10 cellular contexts compared by ENCODE assay signal in the genomic region with DNA sequence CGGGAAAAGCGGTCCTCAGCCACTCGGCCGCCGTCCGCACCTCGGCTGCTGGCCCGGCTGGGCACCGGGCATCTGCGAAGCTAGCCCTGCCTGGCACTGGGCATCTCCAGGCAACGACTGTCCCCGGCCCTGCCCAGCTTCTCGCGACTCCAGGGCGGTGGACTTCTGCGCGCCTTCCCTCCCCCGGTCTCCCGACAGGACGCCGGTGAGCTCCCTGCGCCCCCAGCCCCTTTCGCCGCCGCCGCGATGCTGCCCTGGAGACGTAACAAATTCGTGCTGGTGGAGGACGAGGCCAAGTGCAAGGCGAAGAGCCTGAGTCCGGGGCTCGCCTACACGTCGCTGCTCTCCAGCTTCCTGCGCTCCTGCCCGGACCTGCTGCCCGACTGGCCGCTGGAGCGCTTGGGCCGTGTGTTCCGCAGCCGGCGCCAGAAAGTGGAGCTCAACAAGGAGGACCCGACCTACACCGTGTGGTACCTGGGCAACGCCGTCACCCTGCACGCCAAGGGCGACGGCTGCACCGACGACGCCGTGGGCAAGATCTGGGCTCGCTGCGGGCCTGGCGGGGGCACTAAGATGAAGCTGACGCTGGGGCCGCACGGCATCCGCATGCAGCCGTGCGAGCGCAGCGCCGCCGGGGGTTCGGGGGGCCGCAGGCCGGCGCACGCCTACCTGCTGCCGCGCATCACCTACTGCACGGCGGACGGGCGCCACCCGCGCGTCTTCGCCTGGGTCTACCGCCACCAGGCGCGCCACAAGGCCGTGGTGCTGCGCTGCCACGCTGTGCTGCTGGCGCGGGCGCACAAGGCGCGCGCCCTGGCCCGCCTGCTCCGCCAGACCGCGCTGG. TPM values are rescaled to one million over a fixed set of nuclear protein-coding genes. Genes with fewer than 3 reads are reported as not detected.
DNase-seq lines count a peak whose midpoint lies in the region; ATAC-seq and TF ChIP-seq lines count a peak whose summit lies in the region.
"Had no signal": no experiment of that assay in that cellular context is flagged by ENCODE, and none has a peak within 500 bp of the region (broad histone marks: within the 10 kb centered on the region; RNA-seq: fewer than 3 reads in every experiment).

No MANE protein-coding gene starts in this region.

- CTCF ChIA-PET in Panc1 (lab: Charles Lee), result interaction anchor here (0.5 kb wide), 1 partner anchor 93 kb away, joined by 8 read pairs; no protein-coding TSS in a partner anchor

- H3K36me3 ChIP-seq in Panc1 (ENCODE audit: control insufficient read depth, insufficient read depth, low read length), result no peaks in the 10 kb centered on the region
- H3K36me3 ChIP-seq: pancreas had no signal

- in situ Hi-C loops in Panc1 (cut with HindIII; ENCODE audit: low pct_unique_long_range_greater_than_20kb, low sequenced_read_pairs), result no loop called here

- peak; percentile 72 for ATAC-seq in Panc1
- no peak for ATAC-seq in HG02884 (IDR thresholded peaks at IDR 0.05; ENCODE audit: unreplicated experiment)
- ATAC-seq in HG02885 (IDR thresholded peaks at IDR 0.05; ENCODE audit: poor library complexity, unreplicated experiment), result no peak
- ATAC-seq in HG03460 (IDR thresholded peaks at IDR 0.05; ENCODE audit: unreplicated experiment), result no peak

- no peak overlapping the region for H3K27ac ChIP-seq in Panc1 (ENCODE audit: low read length)
- H3K27ac ChIP-seq: pancreas had no signal

- H3K27ac Mint-ChIP-seq in osteocyte (ENCODE audit: unreplicated experiment), result no peak overlapping the region

- H3K27me3 Mint-ChIP-seq in osteocyte (ENCODE audit: unreplicated experiment), result peaks cover 22% of the 10 kb centered on the region

- H3K4me1 ChIP-seq in Panc1 (ENCODE audit: control insufficient read depth, insufficient read depth, low read length), result peaks cover 11% of the 10 kb centered on the region
- H3K4me1 ChIP-seq: pancreas had no signal

- H3K4me3 ChIP-seq in Panc1 (ENCODE audit: low read depth in 2 of 2, low read length in 2 of 2), result peak overlapping the region; percentile 34 to 46

- BruUV-seq in Panc1 (replicated peaks; lab: Mats Ljungman, UMichigan), result no TSS peak

- H3K4me3 Mint-ChIP-seq in osteocyte (ENCODE audit: unreplicated experiment), result peak overlapping the region; percentile 62

- H3K27me3 ChIP-seq in Panc1 (ENCODE audit: control insufficient read depth, insufficient read depth, low read length), result peaks cover 7% of the 10 kb centered on the region; the same call in 1 of the 2 replicates

- H3K36me3 Mint-ChIP-seq in osteocyte (ENCODE audit: unreplicated experiment), result no peaks in the 10 kb centered on the region

- intact Hi-C loops in Panc1 (cut with micrococcal nuclease; ENCODE audit: unreplicated experiment), result no loop called here

- TF ChIP-seq CTCF in Panc1 (IDR thresholded peaks at IDR 0.05) (no peak), osteocyte (IDR thresholded peaks at IDR 0.05) (no peak)

- POLR2A ChIA-PET in Panc1 (lab: Charles Lee), result interaction anchor here (0.6 kb wide), 1 partner anchor 169 kb away, joined by 10 read pairs; no protein-coding TSS in a partner anchor

- DNase-seq in EL (peak; percentile 21), Panc1 (ENCODE audit: low read depth, low spot score) (no peak), foreskin melanocyte (peak; percentile 3), osteocyte (ENCODE audit: extremely low spot score, unreplicated experiment) (no peak), NCI-H2029 (lab: John Stamatoyannopoulos, UW) (no peak)
- DNase-seq: activated CD8-positive, alpha-beta memory T cell treated with anti-CD3 and anti-CD28 coated beads, Interleukin-2, amount 50 U/mL, for 4 hours had no signal

- H3K9me3 Mint-ChIP-seq in osteocyte (ENCODE audit: unreplicated experiment), result no peaks in the 10 kb centered on the region

- peaks cover 18% of the 10 kb centered on the region for H3K4me1 Mint-ChIP-seq in osteocyte (ENCODE audit: unreplicated experiment)

- no peaks in the 10 kb centered on the region for H3K9me3 ChIP-seq in Panc1 (ENCODE audit: control insufficient read depth, insufficient read depth, low read depth, low read length)
- H3K9me3 ChIP-seq: pancreas had no signal

RNA-seq across cellular contexts. Expression of a gene that starts 0.6 kb away (rescaled TPM):
- total RNA-seq in Panc1 (2021; ENCODE audit: unreplicated experiment), result 3.0 TPM
- polyA plus RNA-seq in Panc1 (2012; ENCODE audit: insufficient read length), result 5.1 TPM
- 0.37 and 0.43 TPM in 2 replicates for total RNA-seq in osteocyte

RNA-seq across cellular contexts. Expression of a gene that starts 35.9 kb away (rescaled TPM):
- total RNA-seq in Panc1 (2021; ENCODE audit: unreplicated experiment) (0.62 TPM), osteocyte (not detected in 2 replicates)
- not detected for polyA plus RNA-seq in Panc1 (2012; ENCODE audit: insufficient read length)

RNA-seq across cellular contexts. Expression of a gene that starts 45.0 kb away (rescaled TPM):
- total RNA-seq in Panc1 (2021; ENCODE audit: unreplicated experiment) (39.4 TPM), osteocyte (42.9 and 45.5 TPM in 2 replicates)
- 33.4 TPM for polyA plus RNA-seq in Panc1 (2012; ENCODE audit: insufficient read length)

Comparison
In these comparisons a context has a peak if more than half of its experiments do, and no peak if none do; other contexts are left out.
1. DNase-seq: peak in EL (single experiment) and foreskin melanocyte (single experiment); none in Panc1 (single experiment), osteocyte (single experiment) and NCI-H2029 (single experiment).